In the genomic region with DNA sequence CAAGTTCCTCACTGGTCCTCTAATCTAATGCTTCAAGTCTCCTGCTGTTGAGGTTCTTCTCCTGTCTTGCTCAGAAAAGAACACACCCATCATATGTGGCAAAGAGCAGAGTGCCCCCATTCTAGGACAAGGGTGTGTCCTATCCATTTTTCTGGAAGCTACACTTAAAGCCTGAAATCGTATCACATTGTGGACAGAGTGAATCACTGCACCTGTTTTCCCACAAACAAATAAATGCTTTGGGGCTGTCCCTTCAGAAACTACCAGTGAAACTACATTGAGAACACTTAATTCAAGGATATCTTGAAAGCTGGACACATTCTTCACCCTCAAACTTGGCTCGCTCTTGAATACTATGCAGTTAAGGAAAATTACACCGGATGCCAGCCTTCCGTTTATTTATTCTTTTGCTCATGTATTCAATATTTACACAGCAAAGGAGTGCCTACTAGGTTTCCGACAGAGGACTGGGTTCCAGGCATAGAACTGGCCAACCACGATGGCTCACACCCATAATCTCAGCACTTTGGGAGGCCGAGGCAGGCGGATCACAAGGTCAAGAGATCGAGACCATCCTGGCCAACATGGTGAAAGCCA, we compare ENCODE assay signal across 26 cellular contexts.
"Had no signal": no experiment of that assay in that cellular context is flagged by ENCODE, and none has a peak within 500 bp of the region (broad histone marks: within the 10 kb centered on the region; RNA-seq: fewer than 3 reads in every experiment).

No MANE protein-coding gene starts in this region.

- H3K9me3 ChIP-seq: ovary, psoas muscle, testis had no signal

- H3K36me3 ChIP-seq: ovary, sigmoid colon, spleen, tibial artery had no signal

- H3K27ac Mint-ChIP-seq: immature natural killer cell; natural killer cell; stimulated activated memory B cell treated with anti-CD40 and anti-IgM and Interleukin-4, amounts not matched to agents 10 μg/mL and 1 μg/mL and 100 μg/mL, for 72 hours; type B pancreatic cell had no signal

- H3K4me1 ChIP-seq: psoas muscle, sigmoid colon, spleen, testis had no signal

- DNase-seq: dorsolateral prefrontal cortex; effector CD4-positive, alpha-beta T cell; hypothalamus; immature natural killer cell; islet precursor cell; kidney glomerular epithelial cell; left colon; left ventricle myocardium superior; mesenchymal stem cell; midbrain; natural killer cell; occipital lobe; ovary; posterior cingulate gyrus; psoas muscle; right cardiac atrium; sigmoid colon; spleen; stimulated activated CD4-positive, alpha-beta T cell treated with anti-CD3 and anti-CD28 coated beads, Interleukin-4, amount 100 ng/mL, for 4 hours; stimulated activated naive CD8-positive, alpha-beta T cell treated with anti-CD3 and anti-CD28 coated beads, Interleukin-15, Interleukin-2, amounts not matched to agents 100 U/mL and 50 U/mL, for 24 hours; substantia nigra; testis; tibial artery had no signal

- H3K36me3 Mint-ChIP-seq: immature natural killer cell; natural killer cell; stimulated activated memory B cell treated with anti-CD40 and anti-IgM and Interleukin-4, amounts not matched to agents 10 μg/mL and 1 μg/mL and 100 μg/mL, for 72 hours; type B pancreatic cell had no signal

- H3K27me3 ChIP-seq: dorsolateral prefrontal cortex, ovary, sigmoid colon, spleen, testis, tibial artery had no signal

- H3K4me1 Mint-ChIP-seq: immature natural killer cell; natural killer cell; stimulated activated memory B cell treated with anti-CD40 and anti-IgM and Interleukin-4, amounts not matched to agents 10 μg/mL and 1 μg/mL and 100 μg/mL, for 72 hours had no signal

- H3K27me3 Mint-ChIP-seq: stimulated activated memory B cell treated with anti-CD40 and anti-IgM and Interleukin-4, amounts not matched to agents 10 μg/mL and 1 μg/mL and 100 μg/mL, for 72 hours; type B pancreatic cell had no signal

- H3K4me3 ChIP-seq: dorsolateral prefrontal cortex, ovary, psoas muscle, sigmoid colon, skin epidermis, spleen, testis, tibial artery had no signal

- H3K9me3 Mint-ChIP-seq: type B pancreatic cell had no signal

- H3K4me3 Mint-ChIP-seq: immature natural killer cell; natural killer cell; stimulated activated memory B cell treated with anti-CD40 and anti-IgM and Interleukin-4, amounts not matched to agents 10 μg/mL and 1 μg/mL and 100 μg/mL, for 72 hours; type B pancreatic cell had no signal

- ATAC-seq: left colon; left ventricle myocardium superior; natural killer cell; psoas muscle; right cardiac atrium; stimulated activated memory B cell treated with anti-CD40 and anti-IgM and Interleukin-4, amounts not matched to agents 10 μg/mL and 1 μg/mL and 100 μg/mL, for 72 hours; stimulated activated naive CD8-positive, alpha-beta T cell treated with anti-CD3 and anti-CD28 coated beads, Interleukin-15, Interleukin-2, amounts not matched to agents 100 U/mL and 50 U/mL, for 24 hours had no signal

- H3K27ac ChIP-seq: dorsolateral prefrontal cortex, ovary, psoas muscle, sigmoid colon, skin epidermis, spleen, testis, tibial artery had no signal
